Comparison of ENCODE assay signal across 8 cellular contexts in the genomic region with DNA sequence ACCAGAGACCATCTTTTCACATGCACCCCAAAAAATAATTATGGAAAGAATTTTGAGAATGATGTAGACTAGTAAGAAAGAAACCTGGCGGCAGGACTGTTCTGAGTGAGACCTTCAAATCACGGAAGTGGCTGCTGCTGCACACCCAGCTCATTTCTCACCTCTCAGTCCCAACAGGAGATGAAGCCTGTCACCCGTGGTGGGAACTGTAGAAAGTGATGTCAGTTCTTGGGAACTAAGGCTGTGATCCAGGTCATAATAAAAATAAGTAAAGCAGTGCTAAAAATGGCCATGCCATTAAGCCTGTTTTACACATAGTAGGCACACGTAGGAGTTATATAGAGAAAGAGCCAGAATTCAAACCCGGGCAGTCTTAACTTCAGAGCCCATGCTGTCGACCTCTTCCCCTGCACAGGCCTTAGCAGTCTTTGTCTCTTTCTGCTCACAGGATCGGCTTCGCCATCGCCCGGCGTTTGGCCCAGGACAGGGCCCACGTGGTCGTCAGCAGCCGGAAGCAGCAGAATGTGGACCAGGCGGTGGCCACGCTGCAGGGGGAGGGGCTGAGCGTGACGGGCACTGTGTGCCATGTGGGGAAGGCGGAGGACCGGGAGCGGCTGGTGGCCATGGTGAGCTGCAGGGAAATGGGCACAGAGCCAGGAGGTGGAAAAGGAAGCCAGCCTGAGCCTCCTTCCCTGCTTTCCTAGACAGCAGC. TPM values are rescaled to one million over a fixed set of nuclear protein-coding genes. Genes with fewer than 3 reads are reported as not detected.
DNase-seq lines count a peak whose midpoint lies in the region; ATAC-seq and TF ChIP-seq lines count a peak whose summit lies in the region.
"Not testable (repeated sequence)": the region's sequence is repeated elsewhere in the genome, so short reads cannot be mapped to it uniquely, and the experiment has no call there.

No MANE protein-coding gene starts in this region.

- CTCF ChIA-PET in GM10248 (lab: Yijun Ruan, JAX), result interaction anchor here (0.9 to 2.7 kb wide), 4 partner anchors 46 to 108 kb away, joined by 3 to 8 read pairs (median 4); no protein-coding TSS in a partner anchor

- TF ChIP-seq CTCF in GM10248 (IDR thresholded peaks at IDR 0.05; ENCODE audit: control extremely low read depth, extremely low read depth, low read depth, missing control alignments); breast epithelium (IDR thresholded peaks at IDR 0.05): not testable (repeated sequence)

- peak overlapping the region in 1 of 3 donors; percentile 9 for H3K4me3 ChIP-seq in breast epithelium

- peak overlapping the region; percentile 25 to 40 for H3K27ac ChIP-seq in breast epithelium

- DNase-seq in Ammon's horn (ENCODE audit: low spot score), result peak; percentile 54
- peak; percentile 39 for DNase-seq in GM10248 (ENCODE audit: extremely low spot score)
- DNase-seq in NCI-H446 (lab: John Stamatoyannopoulos, UW), result peak; percentile 86 to 94
- DNase-seq in activated CD4-positive, alpha-beta T cell treated with anti-CD3 and anti-CD28 coated beads, Interleukin-2, amount 50 U/mL, for 48 hours, result peak; percentile 22 to 43
- peak in 1 of 2 donors; percentile 56 for DNase-seq in breast epithelium (ENCODE audit: low spot score in 2 of 2)
- peak; percentile 89 to 93 for DNase-seq in left colon
- peak; percentile 60 for DNase-seq in sciatic nerve (ENCODE audit: low spot score)

- POLR2A ChIA-PET in GM10248 (lab: Yijun Ruan, JAX), result not testable (repeated sequence)

- ATAC-seq in HG02870 (IDR thresholded peaks at IDR 0.05; ENCODE audit: unreplicated experiment), result peak; percentile 65
- peak; percentile 78 for ATAC-seq in left colon
- not testable (repeated sequence) for ATAC-seq in sciatic nerve

- H3K36me3 ChIP-seq in breast epithelium, result not testable (repeated sequence)

- not testable (repeated sequence) for H3K9me3 ChIP-seq in breast epithelium

- TF ChIP-seq POLR2A in breast epithelium (IDR thresholded peaks at IDR 0.05), result not testable (repeated sequence)

- not testable (repeated sequence) for H3K4me1 ChIP-seq in breast epithelium

- intact Hi-C loops in breast epithelium (cut with DNase I; ENCODE audit: low total_unique reads), result loop anchor here (10.0 kb wide), 1 partner anchor 45 kb away; no protein-coding TSS in a partner anchor
- intact Hi-C loops in left colon (cut with DNase I, micrococcal nuclease); sciatic nerve (cut with DNase I): not testable (repeated sequence)

- not testable (repeated sequence) for H3K27me3 ChIP-seq in breast epithelium

RNA-seq across cellular contexts. Expression of a gene that starts 1.2 kb away (rescaled TPM):
- total RNA-seq in breast epithelium (10 to 100 TPM; 13.4 to 22.9 (median 16.8) TPM), left colon (10 to 100 TPM; 31.8 to 43.2 TPM), sciatic nerve (23.0 TPM)

RNA-seq across cellular contexts. Expression of a gene that starts 36.3 kb away (rescaled TPM):
- total RNA-seq in breast epithelium (10 to 100 TPM; 38.4 to 48.8 (median 40.0) TPM), left colon (10 to 100 TPM; 38.3 to 46.0 TPM), sciatic nerve (24.3 TPM)
